In the genomic region with DNA sequence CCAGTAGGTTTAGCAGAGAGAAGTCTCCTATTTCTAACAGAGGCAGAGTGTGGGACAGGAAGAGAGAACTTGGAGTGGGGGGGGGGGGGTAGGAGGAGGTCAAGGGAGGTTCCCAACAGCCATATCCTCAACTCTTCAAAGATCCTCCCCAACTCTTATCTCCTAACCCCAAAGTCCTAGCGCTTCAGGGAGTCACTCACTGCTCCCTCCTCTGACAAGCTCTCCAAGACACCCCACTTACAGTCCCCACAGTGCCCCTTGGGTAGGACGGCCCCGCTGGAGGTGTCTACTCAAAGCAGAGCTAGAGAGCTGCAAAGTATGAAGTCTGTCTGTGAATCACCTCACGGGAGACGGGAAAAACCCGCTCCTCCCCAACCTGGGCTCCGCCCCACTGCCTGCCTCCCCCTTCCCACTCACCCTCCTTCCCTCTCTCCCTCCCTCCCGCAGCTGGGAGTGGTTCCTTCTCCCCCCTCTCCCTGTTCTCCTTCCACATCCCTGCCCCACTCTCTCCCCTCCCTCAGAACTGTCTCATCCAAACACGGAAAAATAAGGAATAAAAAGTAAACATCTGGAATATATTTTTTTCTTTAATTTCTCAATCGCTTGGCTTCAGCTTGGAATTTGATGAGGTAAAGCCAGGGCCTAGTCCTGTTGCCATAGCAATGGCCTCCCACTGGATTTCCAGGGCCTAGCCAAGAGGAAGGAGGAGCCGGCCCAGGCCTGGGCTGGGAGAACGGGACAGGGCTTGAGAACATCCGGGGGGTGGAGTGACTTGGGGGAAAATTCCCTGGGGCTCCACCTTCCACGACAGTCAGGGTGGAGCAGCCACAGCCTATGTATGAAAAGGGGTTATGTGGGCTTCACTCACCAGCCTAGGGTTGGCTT, we compare ENCODE assay signal across 8 cellular contexts. TPM values are rescaled to one million over a fixed set of nuclear protein-coding genes. Genes with fewer than 3 reads are reported as not detected.
DNase-seq lines count a peak whose midpoint lies in the region; ATAC-seq lines count a peak whose summit lies in the region.

No MANE protein-coding gene starts in this region.

- H3K9ac ChIP-seq in skeletal muscle satellite cell (ENCODE audit: low read depth, low read length), result peak overlapping the region; percentile 91

- CTCF ChIA-PET in activated naive CD4-positive, alpha-beta T cell treated with anti-CD3 and anti-CD28 coated beads for 36 hours (lab: Charles Lee), result interaction anchor here (0.5 to 1.2 kb wide), 4 partner anchors 12 to 137 kb away, joined by 3 to 4 read pairs (median 4); no protein-coding TSS in a partner anchor

- peak; percentile 50 for DNase-seq in activated naive CD4-positive, alpha-beta T cell treated with anti-CD3 and anti-CD28 coated beads for 36 hours
- no peak for DNase-seq in activated naive CD4-positive, alpha-beta T cell treated with anti-CD3 and anti-CD28 coated beads, Interleukin-2, amount 50 U/mL, for 72 hours (ENCODE audit: low spot score in 2 of 2)
- peak; percentile 44 to 63 for DNase-seq in NCI-H526 (lab: John Stamatoyannopoulos, UW)
- no peak for DNase-seq in central memory CD8-positive, alpha-beta T cell (ENCODE audit: low spot score in 2 of 2)
- peak; percentile 96 for DNase-seq in iris pigment epithelial cell (ENCODE audit: low read depth)
- no peak for DNase-seq in activated CD4-positive, CD25-positive, alpha-beta regulatory T cell (lab: John Stamatoyannopoulos, UW)

- H3K36me3 Mint-ChIP-seq in activated naive CD4-positive, alpha-beta T cell treated with anti-CD3 and anti-CD28 coated beads for 36 hours (ENCODE audit: low read depth), result peaks cover 30% of the 10 kb centered on the region
- H3K36me3 Mint-ChIP-seq in activated naive CD4-positive, alpha-beta T cell treated with anti-CD3 and anti-CD28 coated beads, Interleukin-2, amount 50 U/mL, for 72 hours, result peaks cover 15 to 18% of the 10 kb centered on the region in 2 donors
- peaks cover 23% of the 10 kb centered on the region for H3K36me3 Mint-ChIP-seq in central memory CD8-positive, alpha-beta T cell (ENCODE audit: insufficient read depth)

- H3K4me1 ChIP-seq in skeletal muscle satellite cell (ENCODE audit: control insufficient read depth, insufficient read depth, low read length), result peaks cover 57% of the 10 kb centered on the region

- H3K27me3 ChIP-seq in skeletal muscle satellite cell (ENCODE audit: control insufficient read depth, insufficient read depth, low read length), result no peaks in the 10 kb centered on the region

- H3K4me3 Mint-ChIP-seq in activated naive CD4-positive, alpha-beta T cell treated with anti-CD3 and anti-CD28 coated beads for 36 hours, result no peak overlapping the region
- no peak overlapping the region for H3K4me3 Mint-ChIP-seq in central memory CD8-positive, alpha-beta T cell

- H3K27me3 Mint-ChIP-seq in activated naive CD4-positive, alpha-beta T cell treated with anti-CD3 and anti-CD28 coated beads for 36 hours (ENCODE audit: low read depth), result no peaks in the 10 kb centered on the region
- no peaks in the 10 kb centered on the region for H3K27me3 Mint-ChIP-seq in central memory CD8-positive, alpha-beta T cell

- H3K9me3 ChIP-seq in skeletal muscle satellite cell (replicated peaks; ENCODE audit: low read length), result no peaks in the 10 kb centered on the region

- H3K4me1 Mint-ChIP-seq in activated naive CD4-positive, alpha-beta T cell treated with anti-CD3 and anti-CD28 coated beads for 36 hours (ENCODE audit: low read depth), result peaks cover 45% of the 10 kb centered on the region
- H3K4me1 Mint-ChIP-seq in central memory CD8-positive, alpha-beta T cell, result peaks cover 40% of the 10 kb centered on the region

- ATAC-seq in activated naive CD4-positive, alpha-beta T cell treated with anti-CD3 and anti-CD28 coated beads, Interleukin-2, amount 50 U/mL, for 72 hours, result no peak
- ATAC-seq in central memory CD8-positive, alpha-beta T cell (replicated peaks; ENCODE audit: extremely low read depth, poor library complexity, severe bottlenecking), result no peak
- ATAC-seq in GM18861 (IDR thresholded peaks at IDR 0.05; ENCODE audit: unreplicated experiment), result no peak

- peak overlapping the region; percentile 95 for H3K4me2 ChIP-seq in skeletal muscle satellite cell (ENCODE audit: low read length)

- no peak overlapping the region for H3K27ac Mint-ChIP-seq in activated naive CD4-positive, alpha-beta T cell treated with anti-CD3 and anti-CD28 coated beads for 36 hours
- no peak overlapping the region for H3K27ac Mint-ChIP-seq in activated naive CD4-positive, alpha-beta T cell treated with anti-CD3 and anti-CD28 coated beads, Interleukin-2, amount 50 U/mL, for 72 hours
- H3K27ac Mint-ChIP-seq in central memory CD8-positive, alpha-beta T cell (ENCODE audit: low read depth), result peak overlapping the region; percentile 79

- peak overlapping the region; percentile 91 for H3K4me3 ChIP-seq in skeletal muscle satellite cell (ENCODE audit: low read length)

- peaks cover 47% of the 10 kb centered on the region for H3K36me3 ChIP-seq in skeletal muscle satellite cell (ENCODE audit: insufficient read depth, low read length)

- intact Hi-C loops in activated naive CD4-positive, alpha-beta T cell treated with anti-CD3 and anti-CD28 coated beads for 36 hours (cut with micrococcal nuclease), result loop anchor here (10.0 kb wide), 1 partner anchor 1823 kb away; the partner anchor contains the start of gene FAM111A

- no peaks in the 10 kb centered on the region for H3K9me3 Mint-ChIP-seq in activated naive CD4-positive, alpha-beta T cell treated with anti-CD3 and anti-CD28 coated beads for 36 hours
- H3K9me3 Mint-ChIP-seq in activated naive CD4-positive, alpha-beta T cell treated with anti-CD3 and anti-CD28 coated beads, Interleukin-2, amount 50 U/mL, for 72 hours, result no peaks in the 10 kb centered on the region
- H3K9me3 Mint-ChIP-seq in central memory CD8-positive, alpha-beta T cell, result no peaks in the 10 kb centered on the region

RNA-seq across cellular contexts. Expression of gene TNKS1BP1, which starts 2.5 kb away (rescaled TPM):
- 10 to 100 TPM; 14.1 to 14.7 TPM for total RNA-seq in activated naive CD4-positive, alpha-beta T cell treated with anti-CD3 and anti-CD28 coated beads for 36 hours
- total RNA-seq in activated naive CD4-positive, alpha-beta T cell treated with anti-CD3 and anti-CD28 coated beads, Interleukin-2, amount 50 U/mL, for 72 hours, result 10 to 100 TPM in 1 of 2 donors, 1 to 10 TPM in 1; 5.6 to 17.7 TPM
- 48.2 and 67.3 TPM in 2 replicates for total RNA-seq in skeletal muscle satellite cell (2012; rRNA removed)

RNA-seq across cellular contexts. Expression of gene SSRP1, which starts 13.5 kb away (rescaled TPM):
- 100 to 1,000 TPM; 304 to 322 TPM for total RNA-seq in activated naive CD4-positive, alpha-beta T cell treated with anti-CD3 and anti-CD28 coated beads for 36 hours
- total RNA-seq in activated naive CD4-positive, alpha-beta T cell treated with anti-CD3 and anti-CD28 coated beads, Interleukin-2, amount 50 U/mL, for 72 hours, result 100 to 1,000 TPM in 1 of 2 donors, 10 to 100 TPM in 1; 59.9 to 250 TPM
- 74.0 and 75.1 TPM in 2 replicates for total RNA-seq in skeletal muscle satellite cell (2012; rRNA removed)

RNA-seq across cellular contexts. Expression of gene P2RX3, which starts 15.9 kb away (rescaled TPM):
- total RNA-seq in activated naive CD4-positive, alpha-beta T cell treated with anti-CD3 and anti-CD28 coated beads for 36 hours, result not detected
- not detected for total RNA-seq in activated naive CD4-positive, alpha-beta T cell treated with anti-CD3 and anti-CD28 coated beads, Interleukin-2, amount 50 U/mL, for 72 hours
- not detected in 2 replicates for total RNA-seq in skeletal muscle satellite cell (2012; rRNA removed)

RNA-seq across cellular contexts. Expression of gene PRG3, which starts 58.7 kb away (rescaled TPM):
- total RNA-seq in activated naive CD4-positive, alpha-beta T cell treated with anti-CD3 and anti-CD28 coated beads for 36 hours, result not detected
- not detected for total RNA-seq in activated naive CD4-positive, alpha-beta T cell treated with anti-CD3 and anti-CD28 coated beads, Interleukin-2, amount 50 U/mL, for 72 hours
- total RNA-seq in skeletal muscle satellite cell (2012; rRNA removed), result not detected in 2 replicates

Comparison
In these comparisons a context has a peak if more than half of its experiments do, and no peak if none do; other contexts are left out.
1. DNase-seq: peak in activated naive CD4-positive, alpha-beta T cell treated with anti-CD3 and anti-CD28 coated beads for 36 hours (single experiment), NCI-H526 (2 of 2) and iris pigment epithelial cell (single experiment); none in activated naive CD4-positive, alpha-beta T cell treated with anti-CD3 and anti-CD28 coated beads, Interleukin-2, amount 50 U/mL, for 72 hours (0 of 2), central memory CD8-positive, alpha-beta T cell (0 of 2) and activated CD4-positive, CD25-positive, alpha-beta regulatory T cell (0 of 4).